ENCODE assay signal across 36 cellular contexts in genomic region chr11:50073113-50074105, GRCh38. TPM values are rescaled to one million over a fixed set of nuclear protein-coding genes. Genes with fewer than 3 reads are reported as not detected.
"Had no signal": no experiment of that assay in that cellular context is flagged by ENCODE, and none has a peak within 500 bp of the region (broad histone marks: within the 10 kb centered on the region; RNA-seq: fewer than 3 reads in every experiment).

No MANE protein-coding gene starts in this region.

- H3K36me3 ChIP-seq: ascending aorta, cardiac muscle cell had no signal

- H3K27me3 Mint-ChIP-seq: activated B cell treated with CpG ODN at 0.5 μM for 24 hours; activated CD4-positive, alpha-beta memory T cell treated with anti-CD3 and anti-CD28 coated beads, Interleukin-2, amount 10 ng/mL, durations not matched to agents 7 days and 5 days; activated CD4-positive, alpha-beta T cell treated with anti-CD3 and anti-CD28 coated beads, Interleukin-2, amount 10 ng/mL, durations not matched to agents 24 days and 14 days; activated CD8-positive, alpha-beta memory T cell treated with anti-CD3 and anti-CD28 coated beads, Interleukin-2, amount 10 ng/mL, durations not matched to agents 7 days and 5 days; activated naive CD4-positive, alpha-beta T cell treated with anti-CD3 and anti-CD28 coated beads, Interleukin-2, amount 10 ng/mL, durations not matched to agents 7 days and 5 days; activated naive CD4-positive, alpha-beta T cell treated with anti-CD3 and anti-CD28 coated beads, Interleukin-2, amount 50 U/mL, for 24 hours; activated naive CD8-positive, alpha-beta T cell; activated naive CD8-positive, alpha-beta T cell treated with anti-CD3 and anti-CD28 coated beads, Interleukin-2, amount 10 ng/mL, durations not matched to agents 7 days and 5 days; activated naive CD8-positive, alpha-beta T cell treated with anti-CD3 and anti-CD28 coated beads, Interleukin-2, amount 50 U/mL, for 24 hours; activated T-cell treated with anti-CD3 and anti-CD28 coated beads, Interleukin-2, amount 50 U/mL, for 24 hours had no signal

- DNase-seq: activated B cell treated with CpG ODN at 0.5 μM for 24 hours; activated CD4-positive, alpha-beta memory T cell treated with anti-CD3 and anti-CD28 coated beads, Interleukin-2, amount 10 ng/mL, durations not matched to agents 7 days and 5 days; activated CD4-positive, alpha-beta T cell treated with anti-CD3 and anti-CD28 coated beads for 4 hours; activated CD4-positive, alpha-beta T cell treated with anti-CD3 and anti-CD28 coated beads, Interleukin-2, amount 10 ng/mL, durations not matched to agents 24 days and 14 days; activated CD4-positive, alpha-beta T cell treated with anti-CD3 and anti-CD28 coated beads, Interleukin-2, amount 50 U/mL, for 1 hour; activated CD4-positive, alpha-beta T cell treated with anti-CD3 and anti-CD28 coated beads, Interleukin-2, amount 50 U/mL, for 4 hours; activated CD4-positive, CD25-positive, alpha-beta regulatory T cell treated with anti-CD3 and anti-CD28 coated beads, Interleukin-2, amount 50 U/mL, for 72 hours; activated CD8-positive, alpha-beta memory T cell treated with anti-CD3 and anti-CD28 coated beads for 24 hours; activated CD8-positive, alpha-beta memory T cell treated with anti-CD3 and anti-CD28 coated beads, Interleukin-2, amount 10 ng/mL, durations not matched to agents 7 days and 5 days; activated CD8-positive, alpha-beta memory T cell treated with anti-CD3 and anti-CD28 coated beads, Interleukin-2, amount 50 U/mL, for 48 hours; activated CD8-positive, alpha-beta T cell treated with anti-CD3 and anti-CD28 coated beads, Interleukin-2, amount 10 ng/mL, durations not matched to agents 7 days and 5 days; activated effector memory CD4-positive, alpha-beta T cell treated with Interleukin-2 at 50 U/mL for 16 hours; activated gamma-delta T cell; activated naive CD4-positive, alpha-beta T cell treated with anti-CD3 and anti-CD28 coated beads, Interleukin-2, amount 10 ng/mL, durations not matched to agents 7 days and 5 days; activated naive CD4-positive, alpha-beta T cell treated with Interleukin-2 at 50 U/mL for 16 hours; activated naive CD8-positive, alpha-beta T cell treated with anti-CD3 and anti-CD28 coated beads, Interleukin-2, amount 10 ng/mL, durations not matched to agents 7 days and 5 days; activated naive CD8-positive, alpha-beta T cell treated with anti-CD3 and anti-CD28 coated beads, Interleukin-2, amount 50 U/mL, for 24 hours; activated T-cell treated with anti-CD3 and anti-CD28 coated beads, Interleukin-2, amount 50 U/mL, for 24 hours; activated T-cell treated with anti-CD3 and anti-CD28 coated beads, Interleukin-2, amount 50 U/mL, for 48 hours; amygdala; anterior cingulate cortex; caudate nucleus; T-helper 1 cell; T-helper 2 cell; T-helper 9 cell had no signal

- H3K36me3 Mint-ChIP-seq: activated CD8-positive, alpha-beta memory T cell treated with anti-CD3 and anti-CD28 coated beads, Interleukin-2, amount 10 ng/mL, durations not matched to agents 7 days and 5 days; activated naive CD4-positive, alpha-beta T cell treated with anti-CD3 and anti-CD28 coated beads, Interleukin-2, amount 10 ng/mL, durations not matched to agents 7 days and 5 days; activated naive CD8-positive, alpha-beta T cell; brain had no signal

- H3K27ac ChIP-seq: ascending aorta, cardiac muscle cell, VCaP had no signal

- H3K27me3 ChIP-seq: ascending aorta, cardiac muscle cell had no signal

- H3K27ac Mint-ChIP-seq: activated B cell treated with CpG ODN at 0.5 μM for 24 hours; activated CD4-positive, alpha-beta memory T cell treated with anti-CD3 and anti-CD28 coated beads, Interleukin-2, amount 10 ng/mL, durations not matched to agents 7 days and 5 days; activated CD4-positive, alpha-beta T cell treated with anti-CD3 and anti-CD28 coated beads, Interleukin-2, amount 10 ng/mL, durations not matched to agents 24 days and 14 days; activated CD8-positive, alpha-beta memory T cell treated with anti-CD3 and anti-CD28 coated beads, Interleukin-2, amount 10 ng/mL, durations not matched to agents 7 days and 5 days; activated CD8-positive, alpha-beta T cell treated with anti-CD3 and anti-CD28 coated beads, Interleukin-2, amount 10 ng/mL, durations not matched to agents 7 days and 5 days; activated naive CD4-positive, alpha-beta T cell treated with anti-CD3 and anti-CD28 coated beads, Interleukin-2, amount 10 ng/mL, durations not matched to agents 7 days and 5 days; activated naive CD4-positive, alpha-beta T cell treated with anti-CD3 and anti-CD28 coated beads, Interleukin-2, amount 50 U/mL, for 24 hours; activated naive CD8-positive, alpha-beta T cell; activated naive CD8-positive, alpha-beta T cell treated with anti-CD3 and anti-CD28 coated beads, Interleukin-2, amount 10 ng/mL, durations not matched to agents 7 days and 5 days; activated naive CD8-positive, alpha-beta T cell treated with anti-CD3 and anti-CD28 coated beads, Interleukin-2, amount 50 U/mL, for 24 hours; activated T-cell treated with anti-CD3 and anti-CD28 coated beads, Interleukin-2, amount 50 U/mL, for 24 hours; activated T-helper 2 cell treated with anti-CD3 and anti-CD28 coated beads, Interferon-gamma antibody, Interleukin-2, Interleukin-4, amounts not matched to agents 10 μg/mL and 5 μg/mL and 100 μg/mL, durations not matched to agents 14 hours and 24 hours and 36 hours; brain; T-helper 1 cell treated with Interleukin-12 subunit alpha and Interleukin-12 subunit beta and Interleukin-4 antibody, amounts not matched to agents 30 μg/mL and 1 μg/mL, for 36 hours; T-helper 2 cell treated with Interferon-gamma antibody and Interleukin-4, amounts not matched to agents 5 μg/mL and 100 μg/mL, for 36 hours had no signal

- H3K4me3 Mint-ChIP-seq: activated B cell treated with CpG ODN at 0.5 μM for 24 hours; activated CD4-positive, alpha-beta memory T cell treated with anti-CD3 and anti-CD28 coated beads, Interleukin-2, amount 10 ng/mL, durations not matched to agents 7 days and 5 days; activated CD4-positive, alpha-beta T cell treated with anti-CD3 and anti-CD28 coated beads, Interleukin-2, amount 10 ng/mL, durations not matched to agents 24 days and 14 days; activated CD8-positive, alpha-beta memory T cell treated with anti-CD3 and anti-CD28 coated beads, Interleukin-2, amount 10 ng/mL, durations not matched to agents 7 days and 5 days; activated CD8-positive, alpha-beta T cell treated with anti-CD3 and anti-CD28 coated beads, Interleukin-2, amount 10 ng/mL, durations not matched to agents 7 days and 5 days; activated naive CD4-positive, alpha-beta T cell treated with anti-CD3 and anti-CD28 coated beads, Interleukin-2, amount 10 ng/mL, durations not matched to agents 7 days and 5 days; activated naive CD4-positive, alpha-beta T cell treated with anti-CD3 and anti-CD28 coated beads, Interleukin-2, amount 50 U/mL, for 24 hours; activated naive CD8-positive, alpha-beta T cell; activated naive CD8-positive, alpha-beta T cell treated with anti-CD3 and anti-CD28 coated beads, Interleukin-2, amount 10 ng/mL, durations not matched to agents 7 days and 5 days; activated naive CD8-positive, alpha-beta T cell treated with anti-CD3 and anti-CD28 coated beads, Interleukin-2, amount 50 U/mL, for 24 hours; activated T-cell treated with anti-CD3 and anti-CD28 coated beads, Interleukin-2, amount 50 U/mL, for 24 hours; brain; T-helper 1 cell treated with Interleukin-12 subunit alpha and Interleukin-12 subunit beta and Interleukin-4 antibody, amounts not matched to agents 30 μg/mL and 1 μg/mL, for 36 hours; T-helper 2 cell treated with Interferon-gamma antibody and Interleukin-4, amounts not matched to agents 5 μg/mL and 100 μg/mL, for 36 hours had no signal

- H3K9me3 ChIP-seq: ascending aorta had no signal

- H3K4me3 ChIP-seq: ascending aorta, cardiac muscle cell had no signal

- H3K4me1 Mint-ChIP-seq: activated B cell treated with CpG ODN at 0.5 μM for 24 hours; activated CD4-positive, alpha-beta memory T cell treated with anti-CD3 and anti-CD28 coated beads, Interleukin-2, amount 10 ng/mL, durations not matched to agents 7 days and 5 days; activated CD4-positive, alpha-beta T cell treated with anti-CD3 and anti-CD28 coated beads, Interleukin-2, amount 10 ng/mL, durations not matched to agents 24 days and 14 days; activated CD8-positive, alpha-beta memory T cell treated with anti-CD3 and anti-CD28 coated beads, Interleukin-2, amount 10 ng/mL, durations not matched to agents 7 days and 5 days; activated naive CD4-positive, alpha-beta T cell treated with anti-CD3 and anti-CD28 coated beads, Interleukin-2, amount 10 ng/mL, durations not matched to agents 7 days and 5 days; activated naive CD4-positive, alpha-beta T cell treated with anti-CD3 and anti-CD28 coated beads, Interleukin-2, amount 50 U/mL, for 24 hours; activated naive CD8-positive, alpha-beta T cell treated with anti-CD3 and anti-CD28 coated beads, Interleukin-2, amount 10 ng/mL, durations not matched to agents 7 days and 5 days; activated naive CD8-positive, alpha-beta T cell treated with anti-CD3 and anti-CD28 coated beads, Interleukin-2, amount 50 U/mL, for 24 hours; brain had no signal

- H3K4me1 ChIP-seq: ascending aorta had no signal

- ATAC-seq: activated CD8-positive, alpha-beta memory T cell treated with anti-CD3 and anti-CD28 coated beads, Interleukin-2, amount 10 ng/mL, durations not matched to agents 7 days and 5 days; activated CD8-positive, alpha-beta T cell treated with anti-CD3 and anti-CD28 coated beads, Interleukin-2, amount 10 ng/mL, durations not matched to agents 7 days and 5 days; activated naive CD8-positive, alpha-beta T cell treated with anti-CD3 and anti-CD28 coated beads, Interleukin-2, amount 50 U/mL, for 24 hours had no signal

RNA-seq across cellular contexts. Expression of gene OR4C45, which starts 40.7 kb away (rescaled TPM):
- total RNA-seq: activated B cell treated with CpG ODN at 0.5 μM for 24 hours; activated CD4-positive, alpha-beta memory T cell treated with anti-CD3 and anti-CD28 coated beads, Interleukin-2, amount 10 ng/mL, durations not matched to agents 7 days and 5 days; activated CD4-positive, alpha-beta T cell treated with anti-CD3 and anti-CD28 coated beads, Interleukin-2, amount 10 ng/mL, durations not matched to agents 24 days and 14 days; activated CD8-positive, alpha-beta memory T cell treated with anti-CD3 and anti-CD28 coated beads, Interleukin-2, amount 10 ng/mL, durations not matched to agents 7 days and 5 days; activated CD8-positive, alpha-beta T cell treated with anti-CD3 and anti-CD28 coated beads, Interleukin-2, amount 10 ng/mL, durations not matched to agents 7 days and 5 days; activated naive CD8-positive, alpha-beta T cell treated with anti-CD3 and anti-CD28 coated beads, Interleukin-2, amount 10 ng/mL, durations not matched to agents 7 days and 5 days; activated T-helper 2 cell treated with anti-CD3 and anti-CD28 coated beads, Interferon-gamma antibody, Interleukin-2, Interleukin-4, amounts not matched to agents 10 μg/mL and 5 μg/mL and 100 μg/mL, durations not matched to agents 14 hours and 24 hours and 36 hours; ascending aorta; bronchial epithelial cell; cardiac muscle cell; cerebellum had no signal
